ENCODE assay signal across 8 cellular contexts in the genomic region with DNA sequence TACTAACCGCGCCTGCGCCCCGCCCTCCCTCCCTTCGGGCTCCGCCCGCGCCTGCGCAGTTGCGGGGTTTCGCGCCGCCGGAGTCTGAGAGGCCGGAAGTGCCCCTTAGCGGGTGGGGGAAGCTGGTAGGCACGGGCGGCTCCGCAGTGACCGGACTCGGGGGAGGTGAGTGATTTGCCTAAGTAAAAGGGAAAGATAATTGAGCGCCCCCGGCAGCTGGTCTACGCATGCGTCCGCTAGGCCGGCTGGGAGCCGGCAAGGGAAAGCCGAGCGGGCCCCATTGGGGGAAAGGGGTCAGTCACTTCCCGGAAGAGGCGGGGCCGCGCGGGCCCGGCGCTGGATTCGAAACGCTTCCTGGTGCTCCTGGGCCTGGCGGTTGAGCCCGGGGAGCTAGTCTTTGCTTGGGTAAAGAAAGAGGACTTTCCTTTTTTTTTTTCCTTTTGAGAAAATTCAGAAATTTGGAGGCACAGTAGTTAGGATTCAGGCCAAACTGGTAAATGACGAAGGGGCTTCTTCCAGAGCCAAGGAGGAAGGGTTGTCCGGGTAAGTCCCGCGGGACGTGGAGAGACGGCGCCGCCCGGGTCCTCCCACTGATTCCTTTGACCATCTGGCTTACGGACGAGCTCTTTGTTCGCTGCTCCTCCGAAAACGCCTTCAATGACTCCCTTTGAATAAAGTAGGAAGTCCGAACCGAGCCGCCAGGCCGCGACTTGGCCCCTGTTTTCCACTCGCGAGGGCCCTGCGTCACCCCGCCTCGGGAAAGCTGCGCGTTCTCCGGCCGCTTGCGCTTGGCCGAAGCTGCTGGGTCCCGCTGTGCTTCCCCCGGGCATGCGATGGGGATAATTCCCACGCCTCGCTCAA. TPM values are rescaled to one million over a fixed set of nuclear protein-coding genes. Genes with fewer than 3 reads are reported as not detected.
DNase-seq lines count a peak whose midpoint lies in the region; ATAC-seq lines count a peak whose summit lies in the region.

A gene with protein sequence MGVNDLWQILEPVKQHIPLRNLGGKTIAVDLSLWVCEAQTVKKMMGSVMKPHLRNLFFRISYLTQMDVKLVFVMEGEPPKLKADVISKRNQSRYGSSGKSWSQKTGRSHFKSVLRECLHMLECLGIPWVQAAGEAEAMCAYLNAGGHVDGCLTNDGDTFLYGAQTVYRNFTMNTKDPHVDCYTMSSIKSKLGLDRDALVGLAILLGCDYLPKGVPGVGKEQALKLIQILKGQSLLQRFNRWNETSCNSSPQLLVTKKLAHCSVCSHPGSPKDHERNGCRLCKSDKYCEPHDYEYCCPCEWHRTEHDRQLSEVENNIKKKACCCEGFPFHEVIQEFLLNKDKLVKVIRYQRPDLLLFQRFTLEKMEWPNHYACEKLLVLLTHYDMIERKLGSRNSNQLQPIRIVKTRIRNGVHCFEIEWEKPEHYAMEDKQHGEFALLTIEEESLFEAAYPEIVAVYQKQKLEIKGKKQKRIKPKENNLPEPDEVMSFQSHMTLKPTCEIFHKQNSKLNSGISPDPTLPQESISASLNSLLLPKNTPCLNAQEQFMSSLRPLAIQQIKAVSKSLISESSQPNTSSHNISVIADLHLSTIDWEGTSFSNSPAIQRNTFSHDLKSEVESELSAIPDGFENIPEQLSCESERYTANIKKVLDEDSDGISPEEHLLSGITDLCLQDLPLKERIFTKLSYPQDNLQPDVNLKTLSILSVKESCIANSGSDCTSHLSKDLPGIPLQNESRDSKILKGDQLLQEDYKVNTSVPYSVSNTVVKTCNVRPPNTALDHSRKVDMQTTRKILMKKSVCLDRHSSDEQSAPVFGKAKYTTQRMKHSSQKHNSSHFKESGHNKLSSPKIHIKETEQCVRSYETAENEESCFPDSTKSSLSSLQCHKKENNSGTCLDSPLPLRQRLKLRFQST (plus strand): TSS at position 336 of the 861 bp plus-strand sequence. CDS start 5,806 bp downstream, outside the sequence.
A gene with protein sequence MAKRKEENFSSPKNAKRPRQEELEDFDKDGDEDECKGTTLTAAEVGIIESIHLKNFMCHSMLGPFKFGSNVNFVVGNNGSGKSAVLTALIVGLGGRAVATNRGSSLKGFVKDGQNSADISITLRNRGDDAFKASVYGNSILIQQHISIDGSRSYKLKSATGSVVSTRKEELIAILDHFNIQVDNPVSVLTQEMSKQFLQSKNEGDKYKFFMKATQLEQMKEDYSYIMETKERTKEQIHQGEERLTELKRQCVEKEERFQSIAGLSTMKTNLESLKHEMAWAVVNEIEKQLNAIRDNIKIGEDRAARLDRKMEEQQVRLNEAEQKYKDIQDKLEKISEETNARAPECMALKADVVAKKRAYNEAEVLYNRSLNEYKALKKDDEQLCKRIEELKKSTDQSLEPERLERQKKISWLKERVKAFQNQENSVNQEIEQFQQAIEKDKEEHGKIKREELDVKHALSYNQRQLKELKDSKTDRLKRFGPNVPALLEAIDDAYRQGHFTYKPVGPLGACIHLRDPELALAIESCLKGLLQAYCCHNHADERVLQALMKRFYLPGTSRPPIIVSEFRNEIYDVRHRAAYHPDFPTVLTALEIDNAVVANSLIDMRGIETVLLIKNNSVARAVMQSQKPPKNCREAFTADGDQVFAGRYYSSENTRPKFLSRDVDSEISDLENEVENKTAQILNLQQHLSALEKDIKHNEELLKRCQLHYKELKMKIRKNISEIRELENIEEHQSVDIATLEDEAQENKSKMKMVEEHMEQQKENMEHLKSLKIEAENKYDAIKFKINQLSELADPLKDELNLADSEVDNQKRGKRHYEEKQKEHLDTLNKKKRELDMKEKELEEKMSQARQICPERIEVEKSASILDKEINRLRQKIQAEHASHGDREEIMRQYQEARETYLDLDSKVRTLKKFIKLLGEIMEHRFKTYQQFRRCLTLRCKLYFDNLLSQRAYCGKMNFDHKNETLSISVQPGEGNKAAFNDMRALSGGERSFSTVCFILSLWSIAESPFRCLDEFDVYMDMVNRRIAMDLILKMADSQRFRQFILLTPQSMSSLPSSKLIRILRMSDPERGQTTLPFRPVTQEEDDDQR (minus strand): TSS at position 8 of the 861 bp plus-strand sequence. CDS start 7,864 bp downstream, outside the sequence.

- DNase-seq in Caki2 (ENCODE audit: low read depth) (peak; percentile 96), HUDEP-2 (lab: John Stamatoyannopoulos, UW; ENCODE audit: unreplicated experiment in 76 of 76) (peak; percentile 23 to 97 (median 85)), NOMO-1 treated with dmso at 0.1 percent for 144 hours (lab: John Stamatoyannopoulos, UW; ENCODE audit: unreplicated experiment) (peak; percentile 82), memory B cell (ENCODE audit: low spot score in 2 of 2) (peak; percentile 93 to 94)
- DNase-seq in activated CD8-positive, alpha-beta memory T cell treated with anti-CD3 and anti-CD28 coated beads for 48 hours (ENCODE audit: low read depth in 2 of 3, low spot score in 2 of 3), result peak; percentile 79 to 87 (median 86)
- peak; percentile 86 to 89 (median 89) for DNase-seq in effector memory CD8-positive, alpha-beta T cell
- DNase-seq in stimulated activated CD8-positive, alpha-beta memory T cell treated with anti-CD3 and anti-CD28 coated beads, Interleukin-12 subunit alpha, Interleukin-12 subunit beta, amount 100 ng/mL, for 1 hour (ENCODE audit: low read depth), result peak; percentile 84

- ATAC-seq in GM21390 (IDR thresholded peaks at IDR 0.05; ENCODE audit: unreplicated experiment), result peak; percentile 63
- ATAC-seq in effector memory CD8-positive, alpha-beta T cell (replicated peaks), result peak; percentile 80
- peak; percentile 74 for ATAC-seq in memory B cell (ENCODE audit: low read depth)

- peak within 1 kb of the TSS; percentile 96 to 97 for H3K27ac Mint-ChIP-seq in effector memory CD8-positive, alpha-beta T cell
- peak within 1 kb of the TSS; percentile 94 for H3K27ac Mint-ChIP-seq in memory B cell

- H3K4me1 Mint-ChIP-seq in effector memory CD8-positive, alpha-beta T cell (ENCODE audit: low read depth in 2 of 2), result peaks cover 21 to 24% of the 10 kb centered on the region in 2 donors
- peaks cover 30% of the 10 kb centered on the region for H3K4me1 Mint-ChIP-seq in memory B cell

- peaks cover 7% of the 10 kb centered on the region for H3K36me3 Mint-ChIP-seq in effector memory CD8-positive, alpha-beta T cell (ENCODE audit: insufficient read depth)
- peaks cover 1% of the 10 kb centered on the region for H3K36me3 Mint-ChIP-seq in memory B cell

- no peaks in the 10 kb centered on the region for H3K9me3 Mint-ChIP-seq in effector memory CD8-positive, alpha-beta T cell
- no peaks in the 10 kb centered on the region for H3K9me3 Mint-ChIP-seq in memory B cell

- H3K4me3 Mint-ChIP-seq in effector memory CD8-positive, alpha-beta T cell, result peak within 1 kb of the TSS; percentile 93 to 94
- peak within 1 kb of the TSS; percentile 90 for H3K4me3 Mint-ChIP-seq in memory B cell

- in situ Hi-C loops in Caki2 (cut with HindIII; ENCODE audit: low pct_unique_long_range_greater_than_20kb, low sequenced_read_pairs), result no loop called here

- H3K27me3 Mint-ChIP-seq in effector memory CD8-positive, alpha-beta T cell, result no peaks in the 10 kb centered on the region
- H3K27me3 Mint-ChIP-seq in memory B cell, result no peaks in the 10 kb centered on the region

RNA-seq across cellular contexts. Expression of the first gene that starts in this region (rescaled TPM):
- 5.5 and 18.9 TPM in 2 replicates for total RNA-seq in Caki2 (2014; rRNA removed; shearing (Covaris generic); ENCODE audit: low replicate concordance)

RNA-seq across cellular contexts. Expression of the second gene that starts in this region (rescaled TPM):
- total RNA-seq in Caki2 (2014; rRNA removed; shearing (Covaris generic); ENCODE audit: low replicate concordance), result 5.9 and 10.7 TPM in 2 replicates

Comparison
In these comparisons a context has a peak if more than half of its experiments do, and no peak if none do; other contexts are left out.
1. Peak in every context shown above with its lines: DNase-seq and ATAC-seq.